In the genomic region with DNA sequence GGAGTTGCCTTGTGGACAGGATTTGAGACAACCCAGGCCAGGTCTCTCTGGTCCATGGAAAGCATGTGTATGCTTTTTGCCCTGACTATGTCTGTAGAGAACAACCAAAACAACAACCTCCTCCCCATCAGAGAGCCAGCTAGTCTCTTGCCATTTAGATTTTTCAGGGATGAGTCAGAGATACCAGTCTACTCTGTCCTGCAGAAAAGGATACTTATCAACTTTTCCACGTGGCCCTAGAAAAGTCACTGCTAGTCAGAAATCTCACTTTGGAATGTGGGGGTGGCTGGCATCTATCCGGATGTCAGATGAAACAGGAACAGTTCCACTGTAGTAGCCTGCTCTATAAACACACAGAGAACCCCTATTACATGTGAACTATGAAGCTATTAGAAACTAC, we compare ENCODE assay signal across 7 cellular contexts. TPM values are rescaled to one million over a fixed set of nuclear protein-coding genes. Genes with fewer than 3 reads are reported as not detected.
A peak's percentile ranks its signal among the peaks of the same experiment; 100 is the strongest.
DNase-seq lines count a peak whose midpoint lies in the region; ATAC-seq and TF ChIP-seq lines count a peak whose summit lies in the region.
"Not testable (repeated sequence)": the region's sequence is repeated elsewhere in the genome, so short reads cannot be mapped to it uniquely, and the experiment has no call there.

No MANE protein-coding gene starts in this region.

- H2AFZ ChIP-seq in mesenchymal stem cell (ENCODE audit: low read depth, low read length), result not testable (repeated sequence)

- not testable (repeated sequence) for H3K27me3 ChIP-seq in foreskin keratinocyte; mesenchymal stem cell (ENCODE audit: control insufficient read depth in 1 of 2, insufficient read depth in 1 of 2, low read length in 2 of 2)

- H2AK5ac ChIP-seq in mesenchymal stem cell (ENCODE audit: low read length, severe bottlenecking), result not testable (repeated sequence)

- not testable (repeated sequence) for H4K8ac ChIP-seq in mesenchymal stem cell (ENCODE audit: low read length)

- not testable (repeated sequence) for H3K9me3 ChIP-seq in mesenchymal stem cell (ENCODE audit: control insufficient read depth, low read length)

- H3K36me3 ChIP-seq in mesenchymal stem cell (ENCODE audit: control insufficient read depth in 1 of 2, insufficient read depth in 2 of 2, low read depth in 1 of 2, low read length in 2 of 2), result not testable (repeated sequence)

- H2BK15ac ChIP-seq in mesenchymal stem cell (ENCODE audit: low read depth, poor library complexity, severe bottlenecking), result not testable (repeated sequence)

- H3K79me1 ChIP-seq in mesenchymal stem cell (replicated peaks; ENCODE audit: low read length, poor library complexity, severe bottlenecking), result not testable (repeated sequence)

- BruUV-seq in Calu3 (replicated peaks; lab: Mats Ljungman, UMichigan), result not testable (repeated sequence)

- WGBS in mesenchymal stem cell, result 10% methylated on average over 2 of the region's 2 CpGs

- not testable (repeated sequence) for H2BK120ac ChIP-seq in mesenchymal stem cell (ENCODE audit: low read depth, low read length)

- DNase-seq in Calu3 (peak; percentile 10), HFFc6 (peak; percentile 55), RPMI7951 (ENCODE audit: low read depth) (peak; percentile 48), cardiac fibroblast (ENCODE audit: low read depth in 2 of 2) (peak; percentile 40 to 70), foreskin keratinocyte (peak in 1 of 2 donors; percentile 3), mesenchymal stem cell (peak; percentile 73)
- peak; percentile 13 for DNase-seq in activated naive CD4-positive, alpha-beta T cell treated with Interleukin-2 at 50 U/mL for 16 hours

- not testable (repeated sequence) for H2BK5ac ChIP-seq in mesenchymal stem cell (ENCODE audit: low read depth, low read length, poor library complexity, severe bottlenecking)

- H3K27ac ChIP-seq in foreskin keratinocyte; mesenchymal stem cell (ENCODE audit: low read length, poor library complexity, severe bottlenecking): not testable (repeated sequence)

- ATAC-seq in foreskin keratinocyte, result peak; percentile 58

- not testable (repeated sequence) for TF ChIP-seq CTCF in Calu3 (IDR thresholded peaks at IDR 0.05; ENCODE audit: unreplicated experiment); HFFc6 (IDR thresholded peaks at IDR 0.05); cardiac fibroblast (IDR thresholded peaks at IDR 0.05; ENCODE audit: low read depth, low read length); foreskin keratinocyte (conservative IDR thresholded peaks at IDR 0.05)

- not testable (repeated sequence) for H3K9ac ChIP-seq in mesenchymal stem cell (ENCODE audit: low read length)

- not testable (repeated sequence) for H4K91ac ChIP-seq in mesenchymal stem cell (ENCODE audit: low read length)

- H3K4me1 ChIP-seq in foreskin keratinocyte; mesenchymal stem cell (ENCODE audit: control insufficient read depth, insufficient read depth, low read depth, low read length): not testable (repeated sequence)

- H3K27me3 Mint-ChIP-seq in Calu3 (ENCODE audit: unreplicated experiment); HFFc6 (ENCODE audit: insufficient read depth): not testable (repeated sequence)

- not testable (repeated sequence) for H3K9me3 Mint-ChIP-seq in Calu3 (ENCODE audit: low read depth, unreplicated experiment); HFFc6

- not testable (repeated sequence) for H3K36me3 Mint-ChIP-seq in Calu3 (ENCODE audit: insufficient read depth, unreplicated experiment); HFFc6 (ENCODE audit: low read depth)

- not testable (repeated sequence) for H3K4me3 Mint-ChIP-seq in Calu3 (ENCODE audit: low read depth, unreplicated experiment); HFFc6

- H3K23ac ChIP-seq in mesenchymal stem cell (ENCODE audit: low read length in 2 of 2), result not testable (repeated sequence)

- not testable (repeated sequence) for H3K4me1 Mint-ChIP-seq in Calu3 (ENCODE audit: low read depth, unreplicated experiment); HFFc6 (ENCODE audit: low read depth)

- not testable (repeated sequence) for H3K4me2 ChIP-seq in mesenchymal stem cell (ENCODE audit: low read length, poor library complexity, severe bottlenecking)

- H2BK12ac ChIP-seq in mesenchymal stem cell (ENCODE audit: low read length in 2 of 2), result not testable (repeated sequence)

- CTCF ChIA-PET in Calu3 (lab: Charles Lee), result not testable (repeated sequence)

- H3K4ac ChIP-seq in mesenchymal stem cell (ENCODE audit: low read depth in 1 of 2, low read length in 2 of 2), result not testable (repeated sequence)

- intact Hi-C loops in Calu3 (cut with micrococcal nuclease; ENCODE audit: unreplicated experiment), result not testable (repeated sequence)

- not testable (repeated sequence) for H3K27ac Mint-ChIP-seq in Calu3 (ENCODE audit: unreplicated experiment); HFFc6

- H3K14ac ChIP-seq in mesenchymal stem cell (ENCODE audit: low read length in 2 of 2), result not testable (repeated sequence)

- H3K18ac ChIP-seq in mesenchymal stem cell (ENCODE audit: low read depth in 1 of 2, low read length in 2 of 2), result not testable (repeated sequence)

- not testable (repeated sequence) for H3K4me3 ChIP-seq in cardiac fibroblast (replicated peaks in 1 of 2; ENCODE audit: low read depth in 2 of 2, low read length in 2 of 2); mesenchymal stem cell (ENCODE audit: insufficient read depth in 1 of 2, low read depth in 1 of 2, low read length in 2 of 2)

RNA-seq across cellular contexts. Expression of a gene that starts 13.4 kb away (rescaled TPM):
- total RNA-seq in Calu3 (2022) (1.0 and 1.1 TPM in 2 replicates), foreskin keratinocyte (1.3 and 1.7 TPM in 2 replicates)
- total RNA-seq in HFFc6 (2021; fragmentation: NEBNext Ultra II Directional; extraction: Animal tissue kit (Norgen Biotek cat#: 25700)), result under 1 TPM in 3 of 6 experiments, not detected in 3; 0.09 to 0.19 (median 0.17) TPM
- total RNA-seq in RPMI7951 (2014; rRNA removed; shearing (Covaris generic)), result not detected in 2 replicates
- 1.0 and 1.1 TPM in 2 replicates for polyA plus RNA-seq in foreskin keratinocyte
- polyA plus RNA-seq in mesenchymal stem cell (2013, experiment 1 of 2), result 0.43 TPM
- 0.33 TPM for polyA plus RNA-seq in mesenchymal stem cell (2013, experiment 2 of 2)
